18 cellular contexts compared by ENCODE assay signal in the genomic region with DNA sequence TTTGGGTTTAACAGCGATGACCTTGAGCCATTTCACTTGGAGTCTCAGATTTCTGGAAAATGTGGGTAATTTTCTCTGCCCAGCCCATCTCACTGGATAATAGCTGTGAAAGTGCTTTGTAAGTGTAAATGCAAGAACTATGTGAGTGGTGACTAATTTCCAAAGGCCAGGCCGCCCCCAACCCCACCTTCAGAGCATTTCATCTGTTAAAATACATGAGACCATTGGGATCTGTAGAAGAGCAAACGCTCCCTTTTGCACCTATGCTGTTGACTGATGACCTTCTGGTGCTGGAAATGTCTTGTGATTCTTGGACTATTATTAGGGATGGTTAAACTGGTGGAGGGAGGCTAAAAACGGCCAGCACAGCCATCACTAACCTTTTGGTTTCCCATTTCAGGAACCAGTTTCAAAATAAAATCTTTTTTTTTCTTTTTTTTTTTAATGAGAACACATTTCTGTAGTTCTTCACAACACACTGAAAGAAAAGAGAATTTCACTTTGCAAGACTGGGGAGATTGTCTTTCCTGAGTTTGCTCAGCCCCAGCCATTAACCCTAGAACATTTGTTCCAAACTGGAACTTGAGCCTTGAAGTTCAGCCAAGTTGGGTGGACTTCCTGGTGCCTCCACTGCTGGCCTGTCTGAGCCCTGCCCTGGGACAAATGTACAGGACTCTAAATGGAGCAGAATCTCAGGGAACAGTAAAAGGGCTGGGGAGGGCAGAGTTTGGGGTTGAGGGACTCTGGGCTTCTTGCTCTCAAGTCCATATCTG.
DNase-seq lines count a peak whose midpoint lies in the region; ATAC-seq and TF ChIP-seq lines count a peak whose summit lies in the region.
"Had no signal": no experiment of that assay in that cellular context is flagged by ENCODE, and none has a peak within 500 bp of the region (broad histone marks: within the 10 kb centered on the region; RNA-seq: fewer than 3 reads in every experiment).

No MANE protein-coding gene starts in this region.

- no TSS peak for BruUV-seq in mammary epithelial cell (replicated peaks; lab: Mats Ljungman, UMichigan)

- dilution Hi-C loops in mammary epithelial cell (cut with HindIII; ENCODE audit: low sequenced_read_pairs), result no loop called here

- H3K4me1 ChIP-seq in mucosa of descending colon (ENCODE audit: low read depth) (no peaks in the 10 kb centered on the region), mammary epithelial cell (ENCODE audit: insufficient read depth, low read length) (no peaks in the 10 kb centered on the region)
- H3K4me1 ChIP-seq: vagina had no signal

- H3K36me3 ChIP-seq in mucosa of descending colon (ENCODE audit: low read depth) (no peaks in the 10 kb centered on the region), mammary epithelial cell (ENCODE audit: insufficient read depth, low read length) (no peaks in the 10 kb centered on the region)
- H3K36me3 ChIP-seq: vagina had no signal

- H3K36me3 Mint-ChIP-seq in activated naive CD8-positive, alpha-beta T cell treated with anti-CD3 and anti-CD28 coated beads for 36 hours, result peaks cover 3% of the 10 kb centered on the region
- H3K36me3 Mint-ChIP-seq: naive B cell had no signal

- H3K27ac Mint-ChIP-seq in activated naive CD8-positive, alpha-beta T cell treated with anti-CD3 and anti-CD28 coated beads for 36 hours, result no peak overlapping the region

- no peak overlapping the region for H3K27ac ChIP-seq in mammary epithelial cell (ENCODE audit: insufficient read depth, low read depth, low read length)
- H3K27ac ChIP-seq: coronary artery, parathyroid adenoma, vagina had no signal

- H3K9ac ChIP-seq in mammary epithelial cell (ENCODE audit: insufficient read depth, low read length), result no peak overlapping the region
- H3K9ac ChIP-seq: parathyroid adenoma had no signal

- intact Hi-C loops in mucosa of descending colon (cut with DNase I, micrococcal nuclease) (no loop called here), mammary epithelial cell (cut with micrococcal nuclease) (no loop called here)

- CTCF ChIA-PET in mammary epithelial cell (lab: Charles Lee; ENCODE audit: low non-redundant PET), result no interaction called here

- H3K27me3 Mint-ChIP-seq in activated naive CD8-positive, alpha-beta T cell treated with anti-CD3 and anti-CD28 coated beads for 36 hours, result no peaks in the 10 kb centered on the region

- no peaks in the 10 kb centered on the region for H3K9me3 Mint-ChIP-seq in activated naive CD8-positive, alpha-beta T cell treated with anti-CD3 and anti-CD28 coated beads for 36 hours
- H3K9me3 Mint-ChIP-seq: activated B cell treated with CpG ODN at 0.5 μM for 24 hours, naive B cell had no signal

- H3K27me3 ChIP-seq in mammary epithelial cell (ENCODE audit: insufficient read depth, low read length), result no peaks in the 10 kb centered on the region
- H3K27me3 ChIP-seq: vagina had no signal

- H2AFZ ChIP-seq in mammary epithelial cell (ENCODE audit: low read depth, low read length), result no peak overlapping the region
- H2AFZ ChIP-seq: parathyroid adenoma had no signal

- TF ChIP-seq CTCF in mucosa of descending colon (IDR thresholded peaks at IDR 0.05) (no peak), mammary epithelial cell (conservative IDR thresholded peaks at IDR 0.05 in 1 of 2, IDR thresholded peaks at IDR 0.05 in 1 of 2; ENCODE audit: extremely low read depth in 1 of 2, insufficient read depth in 1 of 2, low read depth in 1 of 2, low read length in 2 of 2) (no peak)

- H4K20me1 ChIP-seq in mammary epithelial cell (ENCODE audit: insufficient read depth, low read length), result no peaks in the 10 kb centered on the region

- H3K4me3 ChIP-seq in mucosa of descending colon (no peak overlapping the region), mammary epithelial cell (replicated peaks in 1 of 3; ENCODE audit: insufficient read depth in 1 of 3, low read depth in 2 of 3, low read length in 3 of 3) (no peak overlapping the region)
- H3K4me3 ChIP-seq: coronary artery, vagina had no signal

- no peak overlapping the region for H3K4me2 ChIP-seq in mammary epithelial cell (ENCODE audit: insufficient read depth, low read depth, low read length)

- in situ Hi-C loops in mammary epithelial cell (cut with MboI; ENCODE audit: low sequenced_read_pairs in 2 of 2), result no loop called here

- H3K4me1 Mint-ChIP-seq in activated naive CD8-positive, alpha-beta T cell treated with anti-CD3 and anti-CD28 coated beads for 36 hours, result peaks cover 26% of the 10 kb centered on the region

- no peaks in the 10 kb centered on the region for H3K79me2 ChIP-seq in mammary epithelial cell (ENCODE audit: insufficient read depth, low read length)
- H3K79me2 ChIP-seq: parathyroid adenoma had no signal

- peak; percentile 34 for DNase-seq in stimulated activated CD4-positive, alpha-beta T cell treated with anti-CD3 and anti-CD28 coated beads, Interleukin-15, amount 100 ng/mL, for 24 hours
- DNase-seq in stimulated activated CD4-positive, alpha-beta T cell treated with anti-CD3 and anti-CD28 coated beads, Interleukin-2, amount 100 ng/mL, for 48 hours, result no peak
- DNase-seq in activated naive CD8-positive, alpha-beta T cell treated with anti-CD3 and anti-CD28 coated beads for 36 hours, result peak; percentile 15
- DNase-seq in mucosa of descending colon (peak in 1 of 3 donors; percentile 61), mammary epithelial cell (no peak), epidermal melanocyte (ENCODE audit: insufficient read length, low spot score) (no peak)
- no peak for DNase-seq in activated naive CD4-positive, alpha-beta T cell (lab: John Stamatoyannopoulos, UW)
- no peak for DNase-seq in activated CD8-positive, alpha-beta memory T cell treated with anti-CD3 and anti-CD28 coated beads, Interleukin-2, amount 50 U/mL, for 4 hours
- DNase-seq: activated B cell treated with CpG ODN at 0.5 μM for 24 hours; hypothalamus; MM.1S; naive B cell; NCI-H1694 treated with DMSO at 0.1 percent for 48 hours; SHP77; stimulated activated naive CD4-positive, alpha-beta T cell treated with Interleukin-2 at 50 U/mL for 16 hours had no signal

- H3K9me3 ChIP-seq in mucosa of descending colon (no peaks in the 10 kb centered on the region), mammary epithelial cell (replicated peaks; ENCODE audit: insufficient read depth, low read length) (no peaks in the 10 kb centered on the region)
- H3K9me3 ChIP-seq: vagina had no signal

- WGBS in mammary epithelial cell (ENCODE audit: low coverage, missing lambda C conversion rate), result 81% methylated on average over 4 of the region's 4 CpGs

- peak; percentile 76 for ATAC-seq in mucosa of descending colon

- H3K4me3 Mint-ChIP-seq in activated naive CD8-positive, alpha-beta T cell treated with anti-CD3 and anti-CD28 coated beads for 36 hours, result no peak overlapping the region

Comparison
In these comparisons a context has a peak if more than half of its experiments do, and no peak if none do; other contexts are left out.
1. DNase-seq: peak in stimulated activated CD4-positive, alpha-beta T cell treated with anti-CD3 and anti-CD28 coated beads, Interleukin-15, amount 100 ng/mL, for 24 hours (single experiment) and activated naive CD8-positive, alpha-beta T cell treated with anti-CD3 and anti-CD28 coated beads for 36 hours (single experiment); none in stimulated activated CD4-positive, alpha-beta T cell treated with anti-CD3 and anti-CD28 coated beads, Interleukin-2, amount 100 ng/mL, for 48 hours (0 of 2), activated naive CD4-positive, alpha-beta T cell (0 of 4), mammary epithelial cell (single experiment), epidermal melanocyte (single experiment) and activated CD8-positive, alpha-beta memory T cell treated with anti-CD3 and anti-CD28 coated beads, Interleukin-2, amount 50 U/mL, for 4 hours (single experiment).